ENCODE assay signal across 27 cellular contexts in the genomic region with DNA sequence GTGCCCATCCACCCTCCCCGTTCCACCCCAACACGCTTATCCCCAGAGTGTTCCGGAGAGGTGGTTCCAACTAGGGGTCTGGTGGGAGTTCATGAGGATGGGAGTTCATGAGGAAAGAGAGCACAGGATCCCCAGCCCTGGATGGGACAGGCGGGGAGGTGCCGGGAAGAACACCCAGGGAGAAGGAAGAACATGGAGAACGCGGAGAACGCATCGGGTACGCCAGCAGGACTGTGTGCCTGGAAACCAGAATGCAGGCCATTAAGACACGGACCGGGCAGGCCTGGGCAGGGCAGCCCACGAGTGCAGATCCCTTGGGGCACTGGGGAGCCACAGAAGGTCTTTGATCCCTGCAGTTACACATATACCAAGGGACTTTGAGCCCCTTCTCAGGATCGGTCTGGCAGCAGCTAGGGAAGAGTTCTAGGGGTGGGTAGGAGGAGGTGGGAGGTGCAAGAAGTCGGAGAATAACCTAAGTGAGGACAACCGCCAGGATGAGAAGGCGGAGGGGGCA.
DNase-seq lines count a peak whose midpoint lies in the region; TF ChIP-seq lines count a peak whose summit lies in the region.
"Had no signal": no experiment of that assay in that cellular context is flagged by ENCODE, and none has a peak within 500 bp of the region (broad histone marks: within the 10 kb centered on the region; RNA-seq: fewer than 3 reads in every experiment).

No MANE protein-coding gene starts in this region.

- H3K36me3 ChIP-seq in BLaER1 treated with 17β-estradiol and CSF1 and Interleukin-3, amounts not matched to agents 10 nM and 100 nM = no peaks in the 10 kb centered on the region
- no peaks in the 10 kb centered on the region for H3K36me3 ChIP-seq in PC-9 (ENCODE audit: low read depth)
- H3K36me3 ChIP-seq in mesodermal cell (ENCODE audit: control insufficient read depth, insufficient read depth, low read length) = no peaks in the 10 kb centered on the region
- no peaks in the 10 kb centered on the region for H3K36me3 ChIP-seq in smooth muscle cell (ENCODE audit: low read depth)
- H3K36me3 ChIP-seq in MG63 = no peaks in the 10 kb centered on the region
- no peaks in the 10 kb centered on the region for H3K36me3 ChIP-seq in GM23248 (ENCODE audit: low read depth)
- H3K36me3 ChIP-seq: adrenal gland, BE2C, heart right ventricle, tibial artery had no signal

- TF ChIP-seq CTCF in PC-9 (conservative IDR thresholded peaks at IDR 0.05) (no peak), smooth muscle cell (IDR thresholded peaks at IDR 0.05; ENCODE audit: borderline replicate concordance, insufficient read depth, poor library complexity, severe bottlenecking) (no peak)

- intact Hi-C loops in PC-9 (cut with micrococcal nuclease; ENCODE audit: unreplicated experiment) = no loop called here

- peaks cover 6 to 10% (median 8%) of the 10 kb centered on the region in 11 experiments; a peak in 21 of 22 replicates for H3K9me3 ChIP-seq in BLaER1 treated with 17β-estradiol and CSF1 and Interleukin-3, amounts not matched to agents 10 nM and 100 nM (replicated peaks in 1 of 11)
- H3K9me3 ChIP-seq in PC-9 (ENCODE audit: insufficient read depth, low read depth) (no peaks in the 10 kb centered on the region), mesodermal cell (ENCODE audit: control insufficient read depth, low read length) (peaks cover under 1% of the 10 kb centered on the region), smooth muscle cell (replicated peaks; ENCODE audit: low read depth) (no peaks in the 10 kb centered on the region), MG63 (no peaks in the 10 kb centered on the region), GM23248 (ENCODE audit: low read depth) (no peaks in the 10 kb centered on the region)
- H3K9me3 ChIP-seq: adrenal gland, BE2C, Caco-2, tibial artery had no signal

- H3K27me3 ChIP-seq in BLaER1 treated with 17β-estradiol and CSF1 and Interleukin-3, amounts not matched to agents 10 nM and 100 nM = no peaks in the 10 kb centered on the region
- no peaks in the 10 kb centered on the region for H3K27me3 ChIP-seq in PC-9 (ENCODE audit: insufficient read depth, low read depth)
- H3K27me3 ChIP-seq in smooth muscle cell (ENCODE audit: low read depth) = no peaks in the 10 kb centered on the region
- H3K27me3 ChIP-seq in MG63 = no peaks in the 10 kb centered on the region
- peaks cover 6% of the 10 kb centered on the region; the same call in 1 of the 2 replicates for H3K27me3 ChIP-seq in GM23248 (replicated peaks; ENCODE audit: insufficient read depth)
- H3K27me3 ChIP-seq: adrenal gland, BE2C had no signal

- no peaks in the 10 kb centered on the region for H4K20me1 ChIP-seq in BLaER1 treated with 17β-estradiol and CSF1 and Interleukin-3, amounts not matched to agents 10 nM and 100 nM
- H4K20me1 ChIP-seq in PC-9 (ENCODE audit: insufficient read depth) (no peaks in the 10 kb centered on the region), smooth muscle cell (ENCODE audit: low read depth) (no peaks in the 10 kb centered on the region), GM23248 (ENCODE audit: insufficient read depth) (no peaks in the 10 kb centered on the region)

- peak overlapping the region; percentile 73 to 98 (median 85) for H3K4me2 ChIP-seq in BLaER1 treated with 17β-estradiol and CSF1 and Interleukin-3, amounts not matched to agents 10 nM and 100 nM
- H3K4me2 ChIP-seq in PC-9 (peak overlapping the region; percentile 69), smooth muscle cell (peak overlapping the region; percentile 58), GM23248 (ENCODE audit: unreplicated experiment) (no peak overlapping the region)

- 0 out of 2 replicates have a peak overlapping the region, but pooled peaks have one; percentile 14 for H2AFZ ChIP-seq in PC-9
- peak overlapping the region; percentile 57 for H2AFZ ChIP-seq in smooth muscle cell (ENCODE audit: low read depth)
- no peak overlapping the region for H2AFZ ChIP-seq in GM23248

- 91 to 94% methylated on average over 14 to 15 of the region's 17 CpGs for WGBS in mesodermal cell (ENCODE audit: insufficient coverage in 2 of 2), 2 experiments
- 89% methylated on average over 17 of the region's 17 CpGs for WGBS in smooth muscle cell (ENCODE audit: low lambda C conversion rate)
- WGBS in GM23248 (ENCODE audit: low coverage in 1 of 2, low lambda C conversion rate in 2 of 2, missing lambda C conversion rate in 2 of 2), 2 experiments = 94 to 95% methylated on average over 17 of the region's 17 CpGs

- H3K79me2 ChIP-seq in PC-9 (ENCODE audit: low read depth) (no peaks in the 10 kb centered on the region), smooth muscle cell (ENCODE audit: low read depth) (no peaks in the 10 kb centered on the region), GM23248 (ENCODE audit: insufficient read depth) (no peaks in the 10 kb centered on the region)

- POLR2A ChIA-PET in PC-9 (lab: Charles Lee; ENCODE audit: unreplicated experiment) = no interaction called here

- CTCF ChIA-PET in PC-9 (lab: Charles Lee) = interaction anchor here (0.5 kb wide), 1 partner anchor 27 kb away, joined by 3 read pairs; no protein-coding TSS in a partner anchor

- H3K9ac ChIP-seq in BLaER1 treated with 17β-estradiol and CSF1 and Interleukin-3, amounts not matched to agents 10 nM and 100 nM = peak overlapping the region; percentile 84 to 94 (median 89)
- peak overlapping the region; percentile 88 for H3K9ac ChIP-seq in smooth muscle cell (ENCODE audit: low read depth)
- no peak overlapping the region for H3K9ac ChIP-seq in GM23248

- no TSS peak for BruUV-seq in PC-9 (replicated peaks; lab: Mats Ljungman, UMichigan)

- peak overlapping the region; percentile 7 to 67 (median 49); a peak in 18 of 20 replicates for H3K4me3 ChIP-seq in BLaER1 treated with 17β-estradiol and CSF1 and Interleukin-3, amounts not matched to agents 10 nM and 100 nM
- H3K4me3 ChIP-seq in PC-9 = no peak overlapping the region
- H3K4me3 ChIP-seq in mesodermal cell (ENCODE audit: extremely low read depth, insufficient read depth, low read length, poor library complexity, severe bottlenecking) = no peak overlapping the region
- H3K4me3 ChIP-seq in smooth muscle cell = no peak overlapping the region
- no peak overlapping the region for H3K4me3 ChIP-seq in MG63
- H3K4me3 ChIP-seq in GM23248 = no peak overlapping the region
- H3K4me3 ChIP-seq: adrenal gland, heart right ventricle, tibial artery had no signal

- in situ Hi-C loops in GM23248 (cut with MboI) = no loop called here

- peak overlapping the region; percentile 93 to 99 (median 97) for H3K27ac ChIP-seq in BLaER1 treated with 17β-estradiol and CSF1 and Interleukin-3, amounts not matched to agents 10 nM and 100 nM
- no peak overlapping the region for H3K27ac ChIP-seq in PC-9
- peak overlapping the region; percentile 78 for H3K27ac ChIP-seq in mesodermal cell (ENCODE audit: low read depth, low read length, severe bottlenecking)
- peak overlapping the region; percentile 98 for H3K27ac ChIP-seq in smooth muscle cell (ENCODE audit: low read depth)
- H3K27ac ChIP-seq in GM23248 = no peak overlapping the region
- H3K27ac ChIP-seq: tibial artery had no signal

- no peak for DNase-seq in PC-9
- no peak for DNase-seq in smooth muscle cell (lab: John Stamatoyannopoulos, UW; ENCODE audit: unreplicated experiment)
- no peak for DNase-seq in MG63
- DNase-seq in SKM-1 treated with dmso at 0.1 percent for 144 hours (lab: John Stamatoyannopoulos, UW; ENCODE audit: unreplicated experiment) = no peak
- no peak for DNase-seq in NCI-H1092 (lab: John Stamatoyannopoulos, UW)
- DNase-seq in GM23248 = no peak
- DNase-seq: activated CD4-positive, alpha-beta T cell treated with anti-CD3 and anti-CD28 coated beads for 4 hours; activated CD8-positive, alpha-beta memory T cell treated with anti-CD3 and anti-CD28 coated beads for 24 hours; activated gamma-delta T cell treated with Interleukin-2 at 50 U/mL for 16 hours; activated T-cell treated with anti-CD3 and anti-CD28 coated beads, Interleukin-2, amount 50 U/mL, for 24 hours; BE2C; Caco-2; DND-41; effector memory CD4-positive, alpha-beta T cell; erythroblast; mammary epithelial cell; NCI-H1105 treated with DMSO at 0.1 percent for 48 hours; NCI-H2081; NCI-H345; NCI-H748 treated with DMSO at 0.1 percent for 48 hours; stimulated activated naive CD8-positive, alpha-beta T cell treated with anti-CD3 and anti-CD28 coated beads, Interleukin-15, amount 100 ng/mL, for 72 hours; T-helper 2 cell; tibial artery had no signal

- H3K4me1 ChIP-seq in BLaER1 treated with 17β-estradiol and CSF1 and Interleukin-3, amounts not matched to agents 10 nM and 100 nM = peaks cover 46 to 94% (median 67%) of the 10 kb centered on the region in 10 experiments
- H3K4me1 ChIP-seq in PC-9 (replicated peaks; ENCODE audit: insufficient read depth) = peaks cover 17% of the 10 kb centered on the region
- H3K4me1 ChIP-seq in mesodermal cell (ENCODE audit: control insufficient read depth, insufficient read depth, low read length, poor library complexity, severe bottlenecking) = peaks cover 12% of the 10 kb centered on the region
- no peaks in the 10 kb centered on the region for H3K4me1 ChIP-seq in smooth muscle cell (ENCODE audit: low read depth)
- H3K4me1 ChIP-seq in GM23248 (ENCODE audit: insufficient read depth) = no peaks in the 10 kb centered on the region; the same call in 1 of the 2 replicates
- H3K4me1 ChIP-seq: adrenal gland, BE2C, tibial artery had no signal

- H3K9me2 ChIP-seq in PC-9 (ENCODE audit: insufficient read depth) = no peaks in the 10 kb centered on the region
- H3K9me2 ChIP-seq in GM23248 (ENCODE audit: insufficient read depth) = no peaks in the 10 kb centered on the region

- H3F3A ChIP-seq in PC-9 (ENCODE audit: insufficient read depth, low read depth) = peaks cover 11% of the 10 kb centered on the region; the same call in 1 of the 2 replicates
- H3F3A ChIP-seq in smooth muscle cell (ENCODE audit: low read depth) = peaks cover 6% of the 10 kb centered on the region
- no peaks in the 10 kb centered on the region for H3F3A ChIP-seq in GM23248 (ENCODE audit: insufficient read depth)

Comparison
In these comparisons a context has a peak if more than half of its experiments do, and no peak if none do; other contexts are left out.
1. H3K27ac ChIP-seq: peak in BLaER1 treated with 17β-estradiol and CSF1 and Interleukin-3, amounts not matched to agents 10 nM and 100 nM (11 of 11), mesodermal cell (single experiment) and smooth muscle cell (single experiment); none in PC-9 (single experiment) and GM23248 (single experiment).
2. H3K4me3 ChIP-seq: peak in BLaER1 treated with 17β-estradiol and CSF1 and Interleukin-3, amounts not matched to agents 10 nM and 100 nM (10 of 10); none in PC-9 (single experiment), mesodermal cell (single experiment), smooth muscle cell (single experiment), MG63 (single experiment) and GM23248 (single experiment).